Comparison of ENCODE assay signal across 1 cellular context in the genomic region with DNA sequence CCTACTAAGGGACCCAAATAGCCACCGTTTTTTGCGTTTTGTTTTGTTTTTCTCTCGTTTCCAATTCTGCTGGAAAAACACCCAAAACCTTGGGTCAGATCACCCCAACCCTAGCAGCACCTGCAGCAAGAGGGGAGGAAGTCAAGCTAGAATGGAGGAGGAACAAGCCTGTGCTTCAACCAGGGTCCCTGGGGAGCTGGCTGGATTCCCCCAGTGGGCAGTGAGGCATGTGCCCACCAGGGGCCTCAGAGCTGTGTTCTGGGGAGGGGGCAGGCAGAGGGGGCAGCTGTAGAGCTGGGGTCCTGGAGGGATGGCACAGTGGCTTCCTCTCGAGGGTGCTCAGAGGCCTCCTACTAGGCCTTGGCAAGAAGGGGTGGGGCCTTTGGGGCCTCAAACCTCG.
TF ChIP-seq lines count a peak whose summit lies in the region.

No MANE protein-coding gene starts in this region.

TF ChIP-seq in WTC11, 78 proteins besides CTCF, POLR2A, EP300 and RAD21 (continued from another document):
- TF ChIP-seq, protein P1, sequence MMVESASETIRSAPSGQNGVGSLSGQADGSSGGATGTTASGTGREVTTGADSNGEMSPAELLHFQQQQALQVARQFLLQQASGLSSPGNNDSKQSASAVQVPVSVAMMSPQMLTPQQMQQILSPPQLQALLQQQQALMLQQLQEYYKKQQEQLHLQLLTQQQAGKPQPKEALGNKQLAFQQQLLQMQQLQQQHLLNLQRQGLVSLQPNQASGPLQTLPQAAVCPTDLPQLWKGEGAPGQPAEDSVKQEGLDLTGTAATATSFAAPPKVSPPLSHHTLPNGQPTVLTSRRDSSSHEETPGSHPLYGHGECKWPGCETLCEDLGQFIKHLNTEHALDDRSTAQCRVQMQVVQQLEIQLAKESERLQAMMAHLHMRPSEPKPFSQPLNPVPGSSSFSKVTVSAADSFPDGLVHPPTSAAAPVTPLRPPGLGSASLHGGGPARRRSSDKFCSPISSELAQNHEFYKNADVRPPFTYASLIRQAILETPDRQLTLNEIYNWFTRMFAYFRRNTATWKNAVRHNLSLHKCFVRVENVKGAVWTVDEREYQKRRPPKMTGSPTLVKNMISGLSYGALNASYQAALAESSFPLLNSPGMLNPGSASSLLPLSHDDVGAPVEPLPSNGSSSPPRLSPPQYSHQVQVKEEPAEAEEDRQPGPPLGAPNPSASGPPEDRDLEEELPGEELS (CRISPR knock-in tag; IDR thresholded peaks at IDR 0.05), result no peak
- TF ChIP-seq, protein P2, sequence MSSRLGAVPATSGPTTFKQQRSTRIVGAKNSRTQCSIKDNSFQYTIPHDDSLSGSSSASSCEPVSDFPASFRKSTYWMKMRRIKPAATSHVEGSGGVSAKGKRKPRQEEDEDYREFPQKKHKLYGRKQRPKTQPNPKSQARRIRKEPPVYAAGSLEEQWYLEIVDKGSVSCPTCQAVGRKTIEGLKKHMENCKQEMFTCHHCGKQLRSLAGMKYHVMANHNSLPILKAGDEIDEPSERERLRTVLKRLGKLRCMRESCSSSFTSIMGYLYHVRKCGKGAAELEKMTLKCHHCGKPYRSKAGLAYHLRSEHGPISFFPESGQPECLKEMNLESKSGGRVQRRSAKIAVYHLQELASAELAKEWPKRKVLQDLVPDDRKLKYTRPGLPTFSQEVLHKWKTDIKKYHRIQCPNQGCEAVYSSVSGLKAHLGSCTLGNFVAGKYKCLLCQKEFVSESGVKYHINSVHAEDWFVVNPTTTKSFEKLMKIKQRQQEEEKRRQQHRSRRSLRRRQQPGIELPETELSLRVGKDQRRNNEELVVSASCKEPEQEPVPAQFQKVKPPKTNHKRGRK (CRISPR knock-in tag; IDR thresholded peaks at IDR 0.05; ENCODE audit: borderline replicate concordance), result no peak
- TF ChIP-seq ZNF671 (CRISPR knock-in tag; IDR thresholded peaks at IDR 0.05) (no peak), TP53 (CRISPR knock-in tag; IDR thresholded peaks at IDR 0.05) (no peak), ZNF219 (CRISPR knock-in tag; IDR thresholded peaks at IDR 0.05; ENCODE audit: borderline replicate concordance) (no peak), TEAD1 (CRISPR knock-in tag; IDR thresholded peaks at IDR 0.05) (no peak)
- TF ChIP-seq, protein P3, sequence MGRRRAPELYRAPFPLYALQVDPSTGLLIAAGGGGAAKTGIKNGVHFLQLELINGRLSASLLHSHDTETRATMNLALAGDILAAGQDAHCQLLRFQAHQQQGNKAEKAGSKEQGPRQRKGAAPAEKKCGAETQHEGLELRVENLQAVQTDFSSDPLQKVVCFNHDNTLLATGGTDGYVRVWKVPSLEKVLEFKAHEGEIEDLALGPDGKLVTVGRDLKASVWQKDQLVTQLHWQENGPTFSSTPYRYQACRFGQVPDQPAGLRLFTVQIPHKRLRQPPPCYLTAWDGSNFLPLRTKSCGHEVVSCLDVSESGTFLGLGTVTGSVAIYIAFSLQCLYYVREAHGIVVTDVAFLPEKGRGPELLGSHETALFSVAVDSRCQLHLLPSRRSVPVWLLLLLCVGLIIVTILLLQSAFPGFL (CRISPR knock-in tag; IDR thresholded peaks at IDR 0.05; ENCODE audit: borderline replicate concordance), result no peak
